8 cellular contexts compared by ENCODE assay signal in genomic region chr16:87383522-87384161, GRCh38. TPM values are rescaled to one million over a fixed set of nuclear protein-coding genes. Genes with fewer than 3 reads are reported as not detected.
DNase-seq lines count a peak whose midpoint lies in the region; ATAC-seq and TF ChIP-seq lines count a peak whose summit lies in the region.

A gene with protein sequence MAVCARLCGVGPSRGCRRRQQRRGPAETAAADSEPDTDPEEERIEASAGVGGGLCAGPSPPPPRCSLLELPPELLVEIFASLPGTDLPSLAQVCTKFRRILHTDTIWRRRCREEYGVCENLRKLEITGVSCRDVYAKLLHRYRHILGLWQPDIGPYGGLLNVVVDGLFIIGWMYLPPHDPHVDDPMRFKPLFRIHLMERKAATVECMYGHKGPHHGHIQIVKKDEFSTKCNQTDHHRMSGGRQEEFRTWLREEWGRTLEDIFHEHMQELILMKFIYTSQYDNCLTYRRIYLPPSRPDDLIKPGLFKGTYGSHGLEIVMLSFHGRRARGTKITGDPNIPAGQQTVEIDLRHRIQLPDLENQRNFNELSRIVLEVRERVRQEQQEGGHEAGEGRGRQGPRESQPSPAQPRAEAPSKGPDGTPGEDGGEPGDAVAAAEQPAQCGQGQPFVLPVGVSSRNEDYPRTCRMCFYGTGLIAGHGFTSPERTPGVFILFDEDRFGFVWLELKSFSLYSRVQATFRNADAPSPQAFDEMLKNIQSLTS (minus strand): TSS chr16:87383776. CDS start chr16:87383744, 32 bp downstream.

- ATAC-seq in SK-N-SH treated with all-trans-retinoic acid at 6 μM for 48 hours (peak; percentile 77), thoracic aorta (ENCODE audit: insufficient number of reproducible peaks, low FRiP score, low read depth) (peak; percentile 53)

- peak within 1 kb of the TSS; percentile 82 for H3K9ac ChIP-seq in Loucy (ENCODE audit: low read depth, low read length, poor library complexity, severe bottlenecking)

- H3K36me3 ChIP-seq in Loucy (ENCODE audit: insufficient read depth, low read length) (no peaks in the 10 kb centered on the region), osteoblast (ENCODE audit: insufficient read depth, low read length) (no peaks in the 10 kb centered on the region), thoracic aorta (no peaks in the 10 kb centered on the region)

- peak within 1 kb of the TSS; percentile 91 for H3K4me3 Mint-ChIP-seq in activated naive CD4-positive, alpha-beta T cell treated with anti-CD3 and anti-CD28 coated beads, Interleukin-2, amount 50 U/mL, for 24 hours

- H4K20me1 ChIP-seq in Loucy (ENCODE audit: insufficient read depth, low read length, poor library complexity, severe bottlenecking) (peaks cover 15% of the 10 kb centered on the region), osteoblast (ENCODE audit: insufficient read depth, low read length) (peaks cover 22% of the 10 kb centered on the region)

- peak within 1 kb of the TSS; percentile 68 for H3K27ac ChIP-seq in osteoblast (ENCODE audit: low read depth, low read length)
- H3K27ac ChIP-seq in thoracic aorta, result peak within 1 kb of the TSS; percentile 84 to 90

- H3K9me2 ChIP-seq in Loucy (replicated peaks; ENCODE audit: low read depth, low read length), result no peaks in the 10 kb centered on the region

- H3K4me1 Mint-ChIP-seq in activated naive CD4-positive, alpha-beta T cell treated with anti-CD3 and anti-CD28 coated beads, Interleukin-2, amount 50 U/mL, for 24 hours, result peaks cover 59% of the 10 kb centered on the region

- DNase-seq in ELR (ENCODE audit: low read depth), result peak; percentile 94
- DNase-seq in H4 (ENCODE audit: low spot score), result peak; percentile 95
- DNase-seq in glomerular visceral epithelial cell (ENCODE audit: extremely low spot score), result peak; percentile 88
- peak; percentile 98 for DNase-seq in osteoblast (ENCODE audit: insufficient read length, low spot score, missing footprints)
- peak; percentile 47 for DNase-seq in thoracic aorta (ENCODE audit: low spot score)

- H3K9me3 Mint-ChIP-seq in activated naive CD4-positive, alpha-beta T cell treated with anti-CD3 and anti-CD28 coated beads, Interleukin-2, amount 50 U/mL, for 24 hours, result no peaks in the 10 kb centered on the region

- H3K9me3 ChIP-seq in Loucy (ENCODE audit: insufficient read depth, low read depth, low read length) (no peaks in the 10 kb centered on the region), osteoblast (ENCODE audit: low read depth, low read length) (no peaks in the 10 kb centered on the region), thoracic aorta (no peaks in the 10 kb centered on the region)

- H3K4me3 ChIP-seq in Loucy (ENCODE audit: low read length, poor library complexity, severe bottlenecking) (peak within 1 kb of the TSS; percentile 79), osteoblast (ENCODE audit: insufficient read depth, low read length) (peak within 1 kb of the TSS; percentile 76), thoracic aorta (peak within 1 kb of the TSS; percentile 82)

- H2AFZ ChIP-seq in Loucy (ENCODE audit: low read length) (peak within 1 kb of the TSS; percentile 85), osteoblast (ENCODE audit: low read length) (peak within 1 kb of the TSS; percentile 90)

- H3K27ac Mint-ChIP-seq in activated naive CD4-positive, alpha-beta T cell treated with anti-CD3 and anti-CD28 coated beads, Interleukin-2, amount 50 U/mL, for 24 hours, result peak within 1 kb of the TSS; percentile 100

- H3K4me2 ChIP-seq in Loucy (ENCODE audit: low read depth, low read length, poor library complexity, severe bottlenecking) (peak within 1 kb of the TSS; percentile 88), osteoblast (ENCODE audit: insufficient read depth, low read length) (peak within 1 kb of the TSS; percentile 94)

- H3K4me1 ChIP-seq in Loucy (ENCODE audit: insufficient read depth, low read length, poor library complexity, severe bottlenecking) (peaks cover 41% of the 10 kb centered on the region), osteoblast (ENCODE audit: insufficient read depth, low read length) (peaks cover 33% of the 10 kb centered on the region), thoracic aorta (ENCODE audit: control insufficient read depth in 1 of 2, low read depth in 2 of 2) (peaks cover 20 to 52% of the 10 kb centered on the region in 2 donors)

- H3F3A ChIP-seq in Loucy (ENCODE audit: low read depth), result peaks cover 4% of the 10 kb centered on the region; the same call in 1 of the 2 replicates

- peaks cover 7% of the 10 kb centered on the region for H3K36me3 Mint-ChIP-seq in activated naive CD4-positive, alpha-beta T cell treated with anti-CD3 and anti-CD28 coated beads, Interleukin-2, amount 50 U/mL, for 24 hours

- no peak for TF ChIP-seq CTCF in Loucy (conservative IDR thresholded peaks at IDR 0.05; ENCODE audit: low read length)
- TF ChIP-seq CTCF in osteoblast (IDR thresholded peaks at IDR 0.05; ENCODE audit: extremely low read depth, low read depth, low read length), result no peak
- TF ChIP-seq CTCF in thoracic aorta (IDR thresholded peaks at IDR 0.05), result no peak

- H3K79me2 ChIP-seq in Loucy (ENCODE audit: insufficient read depth, low read length) (peaks cover 40% of the 10 kb centered on the region), osteoblast (ENCODE audit: insufficient read depth, low read length) (peaks cover 44% of the 10 kb centered on the region)

- H3K27me3 Mint-ChIP-seq in activated naive CD4-positive, alpha-beta T cell treated with anti-CD3 and anti-CD28 coated beads, Interleukin-2, amount 50 U/mL, for 24 hours, result peaks cover 1% of the 10 kb centered on the region

- no peaks in the 10 kb centered on the region for H3K27me3 ChIP-seq in Loucy (ENCODE audit: insufficient read depth, low read length, poor library complexity, severe bottlenecking)
- no peaks in the 10 kb centered on the region for H3K27me3 ChIP-seq in osteoblast (ENCODE audit: insufficient read depth, low read length)
- no peaks in the 10 kb centered on the region for H3K27me3 ChIP-seq in thoracic aorta (replicated peaks; ENCODE audit: insufficient read depth)

TF ChIP-seq in SK-N-SH treated with all-trans-retinoic acid at 6 μM for 48 hours, 23 proteins besides CTCF, POLR2A, EP300 and RAD21 (continues in another document):
- TF ChIP-seq POU6F1 (CRISPR knock-in tag; IDR thresholded peaks at IDR 0.05; ENCODE audit: borderline replicate concordance, low read depth) (no peak), TOX (CRISPR knock-in tag; IDR thresholded peaks at IDR 0.05; ENCODE audit: borderline replicate concordance) (no peak), ZNF565 (CRISPR knock-in tag; conservative IDR thresholded peaks at IDR 0.05; ENCODE audit: low read depth) (no peak), ISL1 (CRISPR knock-in tag; IDR thresholded peaks at IDR 0.05) (no peak), TCF4 (CRISPR knock-in tag; IDR thresholded peaks at IDR 0.05; ENCODE audit: borderline replicate concordance) (no peak), GLIS3 (CRISPR knock-in tag; IDR thresholded peaks at IDR 0.05) (no peak), OSR1 (CRISPR knock-in tag; IDR thresholded peaks at IDR 0.05) (no peak), ZNF70 (CRISPR knock-in tag; IDR thresholded peaks at IDR 0.05) (no peak), ZFP3 (CRISPR knock-in tag; IDR thresholded peaks at IDR 0.05) (no peak), ZFP30 (CRISPR knock-in tag; IDR thresholded peaks at IDR 0.05) (no peak), ZNF8 (CRISPR knock-in tag; IDR thresholded peaks at IDR 0.05) (no peak), CSRNP3 (CRISPR knock-in tag; IDR thresholded peaks at IDR 0.05) (no peak), ZC3H10 (CRISPR knock-in tag; IDR thresholded peaks at IDR 0.05) (no peak), PPARA (CRISPR knock-in tag; IDR thresholded peaks at IDR 0.05; ENCODE audit: borderline replicate concordance) (no peak)

RNA-seq across cellular contexts. Expression of the gene that starts here (rescaled TPM):
- 6.9 and 7.4 TPM in 2 replicates for total RNA-seq in H4 (2014; rRNA removed; shearing (Covaris generic))
- total RNA-seq in osteoblast (31.2 and 33.3 TPM in 2 replicates), thoracic aorta (100 to 1,000 TPM in 1 of 2 donors, 10 to 100 TPM in 1; 57.9 to 161 TPM)

Comparison
In these comparisons a context has a peak if more than half of its experiments do, and no peak if none do; other contexts are left out.
1. Peak in every context shown above with its lines: DNase-seq, ATAC-seq, H3K4me3 ChIP-seq and H3K27ac ChIP-seq.
2. DNase-seq: peak in every context shown above with its lines; median percentile 98 in osteoblast; 95 in H4; 94 in ELR; 88 in glomerular visceral epithelial cell; 47 in thoracic aorta.